1 cellular context compared by ENCODE assay signal in genomic region chr7:96238976-96239766, GRCh38.
TF ChIP-seq lines count a peak whose summit lies in the region.

No MANE protein-coding gene starts in this region.

TF ChIP-seq in endothelial cell of umbilical vein, 7 proteins besides CTCF, POLR2A, EP300 and RAD21:
- TF ChIP-seq POLR2AphosphoS5 (IDR thresholded peaks at IDR 0.05; ENCODE audit: insufficient read depth, low read depth, low read length) = no peak
- no peak for TF ChIP-seq FOS (IDR thresholded peaks at IDR 0.05; ENCODE audit: borderline replicate concordance, insufficient read depth, low read length)
- no peak for TF ChIP-seq MAX (IDR thresholded peaks at IDR 0.05; ENCODE audit: insufficient read depth, insufficient read length)
- no peak for TF ChIP-seq MYC (IDR thresholded peaks at IDR 0.05; ENCODE audit: low read depth, low read length)
- no peak for TF ChIP-seq EZH2 (IDR thresholded peaks at IDR 0.05; ENCODE audit: borderline replicate concordance, low read depth, low read length, severe bottlenecking)
- no peak for TF ChIP-seq GATA2 (IDR thresholded peaks at IDR 0.05; ENCODE audit: insufficient read depth, insufficient read length, low read depth, low read length)
- no peak for TF ChIP-seq JUN (IDR thresholded peaks at IDR 0.05; ENCODE audit: borderline replicate concordance, insufficient read depth, insufficient read length, low read depth)
